Comparison of ENCODE assay signal across 20 cellular contexts in genomic region chr5:139185589-139185988, GRCh38. TPM values are rescaled to one million over a fixed set of nuclear protein-coding genes. Genes with fewer than 3 reads are reported as not detected.
DNase-seq lines count a peak whose midpoint lies in the region; ATAC-seq and TF ChIP-seq lines count a peak whose summit lies in the region.
"Had no signal": no experiment of that assay in that cellular context is flagged by ENCODE, and none has a peak within 500 bp of the region (broad histone marks: within the 10 kb centered on the region; RNA-seq: fewer than 3 reads in every experiment).

No MANE protein-coding gene starts in this region.

- no peaks in the 10 kb centered on the region for H4K20me1 ChIP-seq in GM23248 (ENCODE audit: insufficient read depth)

- no peak overlapping the region for H2BK120ac ChIP-seq in mesenchymal stem cell (ENCODE audit: low read depth, low read length)

- no peak overlapping the region for H3K18ac ChIP-seq in mesenchymal stem cell (ENCODE audit: low read depth in 1 of 2, low read length in 2 of 2)

- no peak overlapping the region for H2AK5ac ChIP-seq in mesenchymal stem cell (ENCODE audit: low read length, severe bottlenecking)

- H2BK12ac ChIP-seq in mesenchymal stem cell (ENCODE audit: low read length in 2 of 2): no peak overlapping the region

- H3K36me3 ChIP-seq in cardiac muscle cell: no peaks in the 10 kb centered on the region
- H3K36me3 ChIP-seq in heart left ventricle: peaks cover 0 to 6% (median 0%) of the 10 kb centered on the region in 9 donors
- peaks cover 0 to 11% of the 10 kb centered on the region in 2 experiments for H3K36me3 ChIP-seq in mesenchymal stem cell (ENCODE audit: control insufficient read depth in 1 of 2, insufficient read depth in 2 of 2, low read depth in 1 of 2, low read length in 2 of 2)
- no peaks in the 10 kb centered on the region for H3K36me3 ChIP-seq in suprapubic skin
- H3K36me3 ChIP-seq in GM23248 (ENCODE audit: low read depth): no peaks in the 10 kb centered on the region
- H3K36me3 ChIP-seq: upper lobe of left lung had no signal

- no peak overlapping the region for H3K4ac ChIP-seq in mesenchymal stem cell (ENCODE audit: low read depth in 1 of 2, low read length in 2 of 2)

- no peak overlapping the region for H2AFZ ChIP-seq in mesenchymal stem cell (ENCODE audit: low read depth, low read length)
- H2AFZ ChIP-seq in GM23248: no peak overlapping the region

- no peak for TF ChIP-seq EP300 in suprapubic skin (IDR thresholded peaks at IDR 0.05)

- H3K9me3 ChIP-seq in cardiac muscle cell (ENCODE audit: low read depth) (no peaks in the 10 kb centered on the region), heart left ventricle (no peaks in the 10 kb centered on the region), mesenchymal stem cell (ENCODE audit: control insufficient read depth, low read length) (no peaks in the 10 kb centered on the region), suprapubic skin (no peaks in the 10 kb centered on the region), GM23248 (ENCODE audit: low read depth) (no peaks in the 10 kb centered on the region)
- H3K9me3 ChIP-seq: A549, upper lobe of left lung had no signal

- H3K4me1 ChIP-seq in cardiac muscle cell (ENCODE audit: low read depth): peaks cover 58% of the 10 kb centered on the region
- peaks cover 3 to 71% (median 41%) of the 10 kb centered on the region in 12 donors for H3K4me1 ChIP-seq in heart left ventricle
- peaks cover 5% of the 10 kb centered on the region for H3K4me1 ChIP-seq in mesenchymal stem cell (ENCODE audit: control insufficient read depth, insufficient read depth, low read depth, low read length)
- H3K4me1 ChIP-seq in suprapubic skin: peaks cover 19% of the 10 kb centered on the region
- H3K4me1 ChIP-seq in GM23248 (ENCODE audit: insufficient read depth): peaks cover 26% of the 10 kb centered on the region

- no peaks in the 10 kb centered on the region for H3K9me2 ChIP-seq in GM23248 (ENCODE audit: insufficient read depth)

- H3K4me3 ChIP-seq in cardiac muscle cell (no peak overlapping the region), heart left ventricle (no peak overlapping the region), choroid plexus epithelial cell (ENCODE audit: low read depth, low read length) (no peak overlapping the region), mesenchymal stem cell (ENCODE audit: insufficient read depth in 1 of 2, low read depth in 1 of 2, low read length in 2 of 2) (no peak overlapping the region), suprapubic skin (no peak overlapping the region), GM23248 (no peak overlapping the region)
- H3K4me3 ChIP-seq: A549, upper lobe of left lung had no signal

- H4K8ac ChIP-seq in mesenchymal stem cell (ENCODE audit: low read length): no peak overlapping the region

- H3K4me2 ChIP-seq in mesenchymal stem cell (ENCODE audit: low read length, poor library complexity, severe bottlenecking) (no peak overlapping the region), GM23248 (ENCODE audit: unreplicated experiment) (no peak overlapping the region)
- H3K4me2 ChIP-seq: A549 had no signal

- no peak overlapping the region for H2BK5ac ChIP-seq in mesenchymal stem cell (ENCODE audit: low read depth, low read length, poor library complexity, severe bottlenecking)

- H3K27ac ChIP-seq in cardiac muscle cell (peak overlapping the region; percentile 35), heart left ventricle (peak overlapping the region in 2 of 12 donors; percentile 9 to 34), mesenchymal stem cell (ENCODE audit: low read length, poor library complexity, severe bottlenecking) (no peak overlapping the region), suprapubic skin (no peak overlapping the region), GM23248 (no peak overlapping the region)
- H3K27ac ChIP-seq: A549, upper lobe of left lung had no signal

- TF ChIP-seq CTCF in cardiac muscle cell (IDR thresholded peaks at IDR 0.05; ENCODE audit: low read depth, low read length) (no peak), heart left ventricle (IDR thresholded peaks at IDR 0.05) (no peak), choroid plexus epithelial cell (conservative IDR thresholded peaks at IDR 0.05; ENCODE audit: low read depth, low read length) (no peak), suprapubic skin (IDR thresholded peaks at IDR 0.05) (no peak)

- peak overlapping the region; percentile 19 for H3K9ac ChIP-seq in mesenchymal stem cell (ENCODE audit: low read length)
- H3K9ac ChIP-seq in GM23248: no peak overlapping the region

- H3K79me2 ChIP-seq in GM23248 (ENCODE audit: insufficient read depth): peaks cover 82% of the 10 kb centered on the region

- in situ Hi-C loops in GM23248 (cut with MboI): no loop called here

- no peak overlapping the region for H4K91ac ChIP-seq in mesenchymal stem cell (ENCODE audit: low read length)

- no peak overlapping the region for H3K14ac ChIP-seq in mesenchymal stem cell (ENCODE audit: low read length in 2 of 2)

- WGBS in heart left ventricle, 4 donors: 25 to 38% (median 35%) methylated on average over 1 of the region's 1 CpG
- WGBS in mesenchymal stem cell: 81% methylated on average over 1 of the region's 1 CpG
- WGBS in suprapubic skin: 77% methylated on average over 1 of the region's 1 CpG
- 52 to 59% methylated on average over 1 of the region's 1 CpG for WGBS in GM23248 (ENCODE audit: low coverage in 1 of 2, low lambda C conversion rate in 2 of 2, missing lambda C conversion rate in 2 of 2), 2 experiments

- H3K23ac ChIP-seq in mesenchymal stem cell (ENCODE audit: low read length in 2 of 2): no peak overlapping the region

- H2BK15ac ChIP-seq in mesenchymal stem cell (ENCODE audit: low read depth, poor library complexity, severe bottlenecking): no peak overlapping the region

- ATAC-seq in heart left ventricle (no peak), HG03520 (IDR thresholded peaks at IDR 0.05; ENCODE audit: unreplicated experiment) (no peak)
- ATAC-seq: A549, WTC11 had no signal

- H3K27me3 ChIP-seq in cardiac muscle cell (no peaks in the 10 kb centered on the region), heart left ventricle (no peaks in the 10 kb centered on the region), mesenchymal stem cell (ENCODE audit: control insufficient read depth in 1 of 2, insufficient read depth in 1 of 2, low read length in 2 of 2) (no peaks in the 10 kb centered on the region), suprapubic skin (no peaks in the 10 kb centered on the region), GM23248 (replicated peaks; ENCODE audit: insufficient read depth) (no peaks in the 10 kb centered on the region)
- H3K27me3 ChIP-seq: upper lobe of left lung had no signal

- H3K79me1 ChIP-seq in mesenchymal stem cell (replicated peaks; ENCODE audit: low read length, poor library complexity, severe bottlenecking): peaks cover 30% of the 10 kb centered on the region

- no peak for DNase-seq in cardiac muscle cell (ENCODE audit: low read depth in 1 of 2, low spot score in 1 of 2)
- DNase-seq in heart left ventricle: no peak
- peak; percentile 39 for DNase-seq in choroid plexus epithelial cell (ENCODE audit: low read depth)
- DNase-seq in mesenchymal stem cell: peak; percentile 38
- DNase-seq in suprapubic skin (ENCODE audit: low spot score in 2 of 2): no peak
- DNase-seq in GM23248: no peak
- no peak for DNase-seq in AG08396 (ENCODE audit: low spot score)
- DNase-seq: anterior cingulate cortex, C1 segment of cervical spinal cord, caudate nucleus, hypothalamus, NCI-H1105, NCI-H2029, NCI-H345, NCI-H774, T1000, upper lobe of left lung had no signal

- intact Hi-C loops in heart left ventricle (cut with DNase I): no loop called here

- TF ChIP-seq POLR2A in heart left ventricle (IDR thresholded peaks at IDR 0.05) (no peak), suprapubic skin (IDR thresholded peaks at IDR 0.05) (no peak)

- peaks cover 22% of the 10 kb centered on the region for H3F3A ChIP-seq in GM23248 (ENCODE audit: insufficient read depth)

RNA-seq across cellular contexts. Expression of gene SIL1, which starts 12.6 kb away (rescaled TPM):
- total RNA-seq in cardiac muscle cell (42.4 and 49.8 TPM in 2 replicates), heart left ventricle (100 to 1,000 TPM in 1 of 9 donors, 10 to 100 TPM in 8; 33.8 to 341 (median 39.8) TPM), suprapubic skin (10 to 100 TPM; 38.5 to 54.6 (median 41.7) TPM)
- polyA plus RNA-seq in cardiac muscle cell (40.5 and 56.5 TPM in 2 replicates), heart left ventricle (10 to 100 TPM; 42.2 to 56.3 TPM), GM23248 (2016; fragmentation: Nextera tagmentation; extraction: Ambion mirVana) (89.8 and 101 TPM in 2 replicates)
- polyA plus RNA-seq in mesenchymal stem cell (2013, experiment 1 of 2): 53.2 TPM
- 52.4 TPM for polyA plus RNA-seq in mesenchymal stem cell (2013, experiment 2 of 2)
- 72.8 and 78.8 TPM in 2 replicates for total RNA-seq in GM23248 (2014; rRNA removed; shearing (Covaris generic))

Comparison
In these comparisons a context has a peak if more than half of its experiments do, and no peak if none do; other contexts are left out.
1. DNase-seq: peak in choroid plexus epithelial cell (single experiment) and mesenchymal stem cell (single experiment); none in cardiac muscle cell (0 of 2), heart left ventricle (0 of 5), suprapubic skin (0 of 2), GM23248 (single experiment) and AG08396 (single experiment).